In genomic region chr7:35253182-35253679, GRCh38 we compare ENCODE assay signal across 11 cellular contexts. TPM values are rescaled to one million over a fixed set of nuclear protein-coding genes. Genes with fewer than 3 reads are reported as not detected.
DNase-seq lines count a peak whose midpoint lies in the region; ATAC-seq and TF ChIP-seq lines count a peak whose summit lies in the region.
"Had no signal": no experiment of that assay in that cellular context is flagged by ENCODE, and none has a peak within 500 bp of the region (broad histone marks: within the 10 kb centered on the region; RNA-seq: fewer than 3 reads in every experiment).

No MANE protein-coding gene starts in this region.

- peak overlapping the region; percentile 51 for H3K4me3 Mint-ChIP-seq in activated CD4-positive, alpha-beta T cell treated with anti-CD3 and anti-CD28 coated beads for 36 hours
- peak overlapping the region; percentile 49 for H3K4me3 Mint-ChIP-seq in activated CD8-positive, alpha-beta T cell treated with anti-CD3 and anti-CD28 coated beads for 36 hours
- peak overlapping the region; percentile 73 to 81 for H3K4me3 Mint-ChIP-seq in stimulated activated naive CD8-positive, alpha-beta T cell treated with anti-CD3 and anti-CD28 coated beads, Interleukin-15, amount 100 ng/mL, for 72 hours

- peaks cover 11% of the 10 kb centered on the region for H3K4me1 Mint-ChIP-seq in activated CD4-positive, alpha-beta T cell treated with anti-CD3 and anti-CD28 coated beads for 36 hours
- peaks cover 11% of the 10 kb centered on the region for H3K4me1 Mint-ChIP-seq in activated CD8-positive, alpha-beta T cell treated with anti-CD3 and anti-CD28 coated beads for 36 hours (ENCODE audit: low read depth)
- H3K4me1 Mint-ChIP-seq in stimulated activated naive CD8-positive, alpha-beta T cell treated with anti-CD3 and anti-CD28 coated beads, Interleukin-15, amount 100 ng/mL, for 72 hours, result peaks cover 16% of the 10 kb centered on the region

- CTCF ChIA-PET in activated CD4-positive, alpha-beta T cell treated with anti-CD3 and anti-CD28 coated beads for 36 hours (lab: Charles Lee), result no interaction called here
- CTCF ChIA-PET in activated CD8-positive, alpha-beta T cell treated with anti-CD3 and anti-CD28 coated beads for 36 hours (lab: Charles Lee), result no interaction called here

- intact Hi-C loops in activated CD4-positive, alpha-beta T cell treated with anti-CD3 and anti-CD28 coated beads for 36 hours (cut with DNase I, micrococcal nuclease), result loop anchor here in 1 of 2 experiments (5.0 to 10.0 kb wide), 2 partner anchors 66 to 1348 kb away; partner anchors contain the start of gene BMPER
- intact Hi-C loops in activated CD8-positive, alpha-beta T cell treated with anti-CD3 and anti-CD28 coated beads for 36 hours (cut with micrococcal nuclease), result no loop called here

- TF ChIP-seq CTCF in activated CD8-positive, alpha-beta T cell treated with anti-CD3 and anti-CD28 coated beads for 36 hours (IDR thresholded peaks at IDR 0.05), result no peak

- H3K27me3 Mint-ChIP-seq in activated CD4-positive, alpha-beta T cell treated with anti-CD3 and anti-CD28 coated beads for 36 hours, result peaks cover 84% of the 10 kb centered on the region
- H3K27me3 Mint-ChIP-seq in activated CD8-positive, alpha-beta T cell treated with anti-CD3 and anti-CD28 coated beads for 36 hours, result peaks cover 86% of the 10 kb centered on the region
- peaks cover 100% of the 10 kb centered on the region for H3K27me3 Mint-ChIP-seq in stimulated activated naive CD8-positive, alpha-beta T cell treated with anti-CD3 and anti-CD28 coated beads, Interleukin-15, amount 100 ng/mL, for 72 hours

- ATAC-seq in activated CD4-positive, alpha-beta T cell treated with anti-CD3 and anti-CD28 coated beads for 36 hours, result no peak
- no peak for ATAC-seq in activated CD8-positive, alpha-beta T cell treated with anti-CD3 and anti-CD28 coated beads for 36 hours
- ATAC-seq in stimulated activated naive CD8-positive, alpha-beta T cell treated with anti-CD3 and anti-CD28 coated beads, Interleukin-15, amount 100 ng/mL, for 72 hours, result peak; percentile 2
- ATAC-seq in HG03457 (IDR thresholded peaks at IDR 0.05; ENCODE audit: unreplicated experiment) (no peak), GM19035 (IDR thresholded peaks at IDR 0.05; ENCODE audit: unreplicated experiment) (no peak)
- ATAC-seq: HCT116 had no signal

- POLR2A ChIA-PET in activated CD4-positive, alpha-beta T cell treated with anti-CD3 and anti-CD28 coated beads for 36 hours (lab: Charles Lee), result no interaction called here
- POLR2A ChIA-PET in activated CD8-positive, alpha-beta T cell treated with anti-CD3 and anti-CD28 coated beads for 36 hours (lab: Charles Lee), result no interaction called here

- DNase-seq in activated CD4-positive, alpha-beta T cell treated with anti-CD3 and anti-CD28 coated beads for 36 hours, result no peak
- DNase-seq in activated CD4-positive, alpha-beta T cell treated with anti-CD3 and anti-CD28 coated beads for 48 hours, result no peak
- no peak for DNase-seq in activated CD8-positive, alpha-beta T cell treated with anti-CD3 and anti-CD28 coated beads for 36 hours
- no peak for DNase-seq in stimulated activated naive CD8-positive, alpha-beta T cell treated with anti-CD3 and anti-CD28 coated beads, Interleukin-15, amount 100 ng/mL, for 72 hours
- DNase-seq in NCI-H1694 treated with DMSO at 0.1 percent for 48 hours (lab: John Stamatoyannopoulos, UW), result no peak

- H3K4me3 ChIP-seq in iPS-18c (ENCODE audit: insufficient read depth, low read depth, low read length), result peak overlapping the region; percentile 68
- H3K4me3 ChIP-seq: BLaER1 treated with 17β-estradiol and CSF1 and Interleukin-3, amounts not matched to agents 10 nM and 100 nM had no signal

- H3K9me3 Mint-ChIP-seq in activated CD4-positive, alpha-beta T cell treated with anti-CD3 and anti-CD28 coated beads for 36 hours (ENCODE audit: low read depth), result peaks cover 3% of the 10 kb centered on the region
- no peaks in the 10 kb centered on the region for H3K9me3 Mint-ChIP-seq in activated CD8-positive, alpha-beta T cell treated with anti-CD3 and anti-CD28 coated beads for 36 hours
- H3K9me3 Mint-ChIP-seq in stimulated activated naive CD8-positive, alpha-beta T cell treated with anti-CD3 and anti-CD28 coated beads, Interleukin-15, amount 100 ng/mL, for 72 hours, result no peaks in the 10 kb centered on the region

- H3K36me3 Mint-ChIP-seq in activated CD4-positive, alpha-beta T cell treated with anti-CD3 and anti-CD28 coated beads for 36 hours (ENCODE audit: low read depth), result no peaks in the 10 kb centered on the region
- H3K36me3 Mint-ChIP-seq in activated CD8-positive, alpha-beta T cell treated with anti-CD3 and anti-CD28 coated beads for 36 hours (ENCODE audit: low read depth), result peaks cover 2% of the 10 kb centered on the region

- H3K27ac Mint-ChIP-seq in activated CD4-positive, alpha-beta T cell treated with anti-CD3 and anti-CD28 coated beads for 36 hours, result no peak overlapping the region
- H3K27ac Mint-ChIP-seq in activated CD8-positive, alpha-beta T cell treated with anti-CD3 and anti-CD28 coated beads for 36 hours, result no peak overlapping the region
- H3K27ac Mint-ChIP-seq in stimulated activated naive CD8-positive, alpha-beta T cell treated with anti-CD3 and anti-CD28 coated beads, Interleukin-15, amount 100 ng/mL, for 72 hours, result peak overlapping the region in 1 of 2 donors; percentile 31

- H3K9me3 ChIP-seq in iPS-18c (ENCODE audit: control insufficient read depth, insufficient read depth, low read length), result no peaks in the 10 kb centered on the region

RNA-seq across cellular contexts. Expression of gene TBX20, which starts 0.7 kb away (rescaled TPM):
- total RNA-seq in activated CD4-positive, alpha-beta T cell treated with anti-CD3 and anti-CD28 coated beads for 36 hours, result under 1 TPM in 1 of 2 experiments, not detected in 1; 0.09 TPM
- total RNA-seq in activated CD8-positive, alpha-beta T cell treated with anti-CD3 and anti-CD28 coated beads for 36 hours, result not detected
- total RNA-seq: activated CD8-positive, alpha-beta memory T cell treated with anti-CD3 and anti-CD28 coated beads for 36 hours had no signal
